Comparison of ENCODE assay signal across 25 cellular contexts in genomic region chr22:19450363-19451175, GRCh38. TPM values are rescaled to one million over a fixed set of nuclear protein-coding genes. Genes with fewer than 3 reads are reported as not detected.
DNase-seq lines count a peak whose midpoint lies in the region; ATAC-seq, FAIRE-seq and TF ChIP-seq lines count a peak whose summit lies in the region.
"Had no signal": no experiment of that assay in that cellular context is flagged by ENCODE, and none has a peak within 500 bp of the region (broad histone marks: within the 10 kb centered on the region; RNA-seq: fewer than 3 reads in every experiment).

No MANE protein-coding gene starts in this region.

- no peak for TF ChIP-seq RAD21 in K562 (CRISPR knock-in tag; conservative IDR thresholded peaks at IDR 0.05 in 1 of 2, IDR thresholded peaks at IDR 0.05 in 1 of 2)

- no peak for TF ChIP-seq EP300 in K562 (IDR thresholded peaks at IDR 0.05; ENCODE audit: low read length)

- no peak; the same call in 1 of the 2 replicates for TF ChIP-seq POLR2A in K562 (conservative IDR thresholded peaks at IDR 0.05)

- H3K4me3 Mint-ChIP-seq in activated CD4-positive, alpha-beta T cell treated with anti-CD3 and anti-CD28 coated beads for 36 hours = no peak overlapping the region
- no peak overlapping the region for H3K4me3 Mint-ChIP-seq in activated naive CD8-positive, alpha-beta T cell treated with anti-CD3 and anti-CD28 coated beads, Interleukin-2, amount 50 U/mL, for 24 hours
- H3K4me3 Mint-ChIP-seq in activated naive CD8-positive, alpha-beta T cell treated with anti-CD3 and anti-CD28 coated beads for 36 hours = no peak overlapping the region
- H3K4me3 Mint-ChIP-seq in stimulated activated effector memory CD8-positive, alpha-beta T cell treated with anti-CD3 and anti-CD28 coated beads, Interleukin-12 subunit alpha, Interleukin-12 subunit beta, amount 100 ng/mL, for 72 hours = no peak overlapping the region

- 87% methylated on average over 8 of the region's 8 CpGs for WGBS in K562 (ENCODE audit: insufficient coverage, low coverage, missing lambda C conversion rate)

- no peak for TF ChIP-seq CTCF in K562 (IDR thresholded peaks at IDR 0.05 in 2 of 3, conservative IDR thresholded peaks at IDR 0.05 in 1 of 3; ENCODE audit: insufficient read depth in 2 of 3, low read depth in 1 of 3, low read length in 3 of 3)

- no peak for FAIRE-seq in K562 (lab: Jason Lieb, UNC)
- FAIRE-seq: GM12878, GM19239, RCC 7860 had no signal

- no peaks in the 10 kb centered on the region for H3K27me3 ChIP-seq in K562 (ENCODE audit: control insufficient read depth in 2 of 2, insufficient read depth in 2 of 2, low read length in 2 of 2)

- H3K27ac ChIP-seq in K562 (ENCODE audit: extremely low read depth, low read depth, low read length) = no peak overlapping the region; the same call in 2 of the 3 replicates

- H3K4me1 Mint-ChIP-seq in activated CD4-positive, alpha-beta T cell treated with anti-CD3 and anti-CD28 coated beads for 36 hours = peaks cover 31% of the 10 kb centered on the region
- H3K4me1 Mint-ChIP-seq in activated naive CD8-positive, alpha-beta T cell treated with anti-CD3 and anti-CD28 coated beads, Interleukin-2, amount 50 U/mL, for 24 hours = peaks cover 31% of the 10 kb centered on the region
- H3K4me1 Mint-ChIP-seq in activated naive CD8-positive, alpha-beta T cell treated with anti-CD3 and anti-CD28 coated beads for 36 hours = peaks cover 27% of the 10 kb centered on the region
- peaks cover 23% of the 10 kb centered on the region for H3K4me1 Mint-ChIP-seq in stimulated activated effector memory CD8-positive, alpha-beta T cell treated with anti-CD3 and anti-CD28 coated beads, Interleukin-12 subunit alpha, Interleukin-12 subunit beta, amount 100 ng/mL, for 72 hours

- H3K9me3 Mint-ChIP-seq in activated CD4-positive, alpha-beta T cell treated with anti-CD3 and anti-CD28 coated beads for 36 hours (ENCODE audit: low read depth) = no peaks in the 10 kb centered on the region
- no peaks in the 10 kb centered on the region for H3K9me3 Mint-ChIP-seq in activated naive CD8-positive, alpha-beta T cell treated with anti-CD3 and anti-CD28 coated beads, Interleukin-2, amount 50 U/mL, for 24 hours
- no peaks in the 10 kb centered on the region for H3K9me3 Mint-ChIP-seq in activated naive CD8-positive, alpha-beta T cell treated with anti-CD3 and anti-CD28 coated beads for 36 hours
- no peaks in the 10 kb centered on the region for H3K9me3 Mint-ChIP-seq in stimulated activated effector memory CD8-positive, alpha-beta T cell treated with anti-CD3 and anti-CD28 coated beads, Interleukin-12 subunit alpha, Interleukin-12 subunit beta, amount 100 ng/mL, for 72 hours
- H3K9me3 Mint-ChIP-seq: CD4-positive, alpha-beta memory T cell had no signal

- intact Hi-C loops in activated CD4-positive, alpha-beta T cell treated with anti-CD3 and anti-CD28 coated beads for 36 hours (cut with DNase I, micrococcal nuclease) = loop anchor here in 1 of 2 experiments (10.0 kb wide), 1 partner anchor 54 kb away; no protein-coding TSS in a partner anchor
- intact Hi-C loops in K562 (cut with micrococcal nuclease) = no loop called here

- peaks cover 49% of the 10 kb centered on the region for H3K36me3 Mint-ChIP-seq in activated CD4-positive, alpha-beta T cell treated with anti-CD3 and anti-CD28 coated beads for 36 hours (ENCODE audit: low read depth)
- peaks cover 41% of the 10 kb centered on the region for H3K36me3 Mint-ChIP-seq in activated naive CD8-positive, alpha-beta T cell treated with anti-CD3 and anti-CD28 coated beads, Interleukin-2, amount 50 U/mL, for 24 hours (ENCODE audit: low read depth)
- peaks cover 34% of the 10 kb centered on the region for H3K36me3 Mint-ChIP-seq in activated naive CD8-positive, alpha-beta T cell treated with anti-CD3 and anti-CD28 coated beads for 36 hours
- H3K36me3 Mint-ChIP-seq in stimulated activated effector memory CD8-positive, alpha-beta T cell treated with anti-CD3 and anti-CD28 coated beads, Interleukin-12 subunit alpha, Interleukin-12 subunit beta, amount 100 ng/mL, for 72 hours = peaks cover 84% of the 10 kb centered on the region

- H3K27me3 Mint-ChIP-seq in activated CD4-positive, alpha-beta T cell treated with anti-CD3 and anti-CD28 coated beads for 36 hours = no peaks in the 10 kb centered on the region
- no peaks in the 10 kb centered on the region for H3K27me3 Mint-ChIP-seq in activated naive CD8-positive, alpha-beta T cell treated with anti-CD3 and anti-CD28 coated beads, Interleukin-2, amount 50 U/mL, for 24 hours
- no peaks in the 10 kb centered on the region for H3K27me3 Mint-ChIP-seq in activated naive CD8-positive, alpha-beta T cell treated with anti-CD3 and anti-CD28 coated beads for 36 hours
- H3K27me3 Mint-ChIP-seq: CD4-positive, alpha-beta memory T cell had no signal

- no peak overlapping the region for H3K9ac ChIP-seq in K562 (ENCODE audit: insufficient read depth in 1 of 2, low read depth in 2 of 2, low read length in 2 of 2)

- POLR2A ChIA-PET in activated CD4-positive, alpha-beta T cell treated with anti-CD3 and anti-CD28 coated beads for 36 hours (lab: Charles Lee) = interaction anchor here (0.6 kb wide), 1 partner anchor 17 kb away, joined by 3 read pairs; no protein-coding TSS in a partner anchor
- POLR2A ChIA-PET in K562 (lab: Yijun Ruan, JAX) = interaction anchor here (0.7 to 11.7 kb wide), 13 partner anchors 8 to 576 kb away, joined by 3 to 284 read pairs (median 6); partner anchors contain the start of genes CDC45, HIRA and MRPL40

- H4K20me1 ChIP-seq in K562 (replicated peaks; ENCODE audit: control insufficient read depth, insufficient read depth, low read length) = 0 out of 2 replicates have a peak, but pooled peaks cover 8% of the 10 kb centered on the region

- H3K9me1 ChIP-seq in K562 (ENCODE audit: control insufficient read depth, insufficient read depth, low read length) = no peaks in the 10 kb centered on the region

- H3K4me1 ChIP-seq in K562 (replicated peaks in 1 of 2; ENCODE audit: control insufficient read depth in 2 of 2, insufficient read depth in 2 of 2, low read length in 2 of 2) = peaks cover 18 to 31% of the 10 kb centered on the region in 2 experiments

- no peaks in the 10 kb centered on the region for H3K9me3 ChIP-seq in K562 (replicated peaks; ENCODE audit: control insufficient read depth, insufficient read depth, low read depth, low read length)

- peak overlapping the region; percentile 72 for H3K27ac Mint-ChIP-seq in activated CD4-positive, alpha-beta T cell treated with anti-CD3 and anti-CD28 coated beads for 36 hours
- peak overlapping the region; percentile 9 for H3K27ac Mint-ChIP-seq in activated naive CD8-positive, alpha-beta T cell treated with anti-CD3 and anti-CD28 coated beads, Interleukin-2, amount 50 U/mL, for 24 hours
- H3K27ac Mint-ChIP-seq in activated naive CD8-positive, alpha-beta T cell treated with anti-CD3 and anti-CD28 coated beads for 36 hours = no peak overlapping the region
- peak overlapping the region; percentile 32 for H3K27ac Mint-ChIP-seq in stimulated activated effector memory CD8-positive, alpha-beta T cell treated with anti-CD3 and anti-CD28 coated beads, Interleukin-12 subunit alpha, Interleukin-12 subunit beta, amount 100 ng/mL, for 72 hours

- peaks cover 28% of the 10 kb centered on the region for H3K79me2 ChIP-seq in K562 (ENCODE audit: control insufficient read depth, insufficient read depth, low read length)

- no peak for ATAC-seq in activated CD4-positive, alpha-beta T cell treated with anti-CD3 and anti-CD28 coated beads for 36 hours
- no peak for ATAC-seq in activated naive CD8-positive, alpha-beta T cell treated with anti-CD3 and anti-CD28 coated beads, Interleukin-2, amount 50 U/mL, for 24 hours
- ATAC-seq in K562 (no peak), GM18517 (IDR thresholded peaks at IDR 0.05; ENCODE audit: unreplicated experiment) (no peak)
- no peak for ATAC-seq in stimulated activated effector memory CD8-positive, alpha-beta T cell treated with anti-CD3 and anti-CD28 coated beads, Interleukin-12 subunit alpha, Interleukin-12 subunit beta, amount 100 ng/mL, for 72 hours
- ATAC-seq: GM12878, HCT116, Right ventricle myocardium inferior had no signal

- no peak overlapping the region for H3K4me3 ChIP-seq in K562
- H3K4me3 ChIP-seq: GM12878 had no signal

- no TSS peak for BruUV-seq in K562 (replicated peaks; lab: Mats Ljungman, UMichigan)

- H3K36me3 ChIP-seq in K562 (ENCODE audit: control insufficient read depth, insufficient read depth, low read length) = peaks cover 86% of the 10 kb centered on the region

- H3K4me2 ChIP-seq in K562 (ENCODE audit: insufficient read depth, low read length) = no peak overlapping the region

- DNase-seq in activated CD4-positive, alpha-beta T cell treated with anti-CD3 and anti-CD28 coated beads for 36 hours = no peak
- DNase-seq in activated CD4-positive, alpha-beta T cell treated with anti-CD3 and anti-CD28 coated beads, Interleukin-2, amount 50 U/mL, for 4 hours = no peak
- no peak for DNase-seq in activated naive CD8-positive, alpha-beta T cell treated with anti-CD3 and anti-CD28 coated beads, Interleukin-2, amount 50 U/mL, for 24 hours
- DNase-seq in activated naive CD8-positive, alpha-beta T cell treated with anti-CD3 and anti-CD28 coated beads for 36 hours = no peak
- no peak for DNase-seq in K562 (ENCODE audit: extremely low read depth in 1 of 4, low spot score in 3 of 4)
- no peak for DNase-seq in stimulated activated effector memory CD8-positive, alpha-beta T cell treated with anti-CD3 and anti-CD28 coated beads, Interleukin-12 subunit alpha, Interleukin-12 subunit beta, amount 100 ng/mL, for 72 hours (ENCODE audit: low spot score in 2 of 2)
- DNase-seq in DMS53 treated with DMSO at 0.1 percent for 48 hours (lab: John Stamatoyannopoulos, UW; ENCODE audit: unreplicated experiment) = no peak
- DNase-seq: 8988T; CD4-positive, alpha-beta memory T cell; DMS153; EL; GOT3; KG1; NCI-H1417; NCI-H187; NCI-H2107; NCI-H510A; NCI-H748 treated with DMSO at 0.1 percent for 48 hours; NK-92 treated with Interleukin-12 subunit alpha and Interleukin-12 subunit beta, amount 100 ng/mL, for 24 hours had no signal

- CTCF ChIA-PET in activated CD4-positive, alpha-beta T cell treated with anti-CD3 and anti-CD28 coated beads for 36 hours (lab: Charles Lee) = no interaction called here
- CTCF ChIA-PET in K562 (lab: Yijun Ruan, JAX; ENCODE audit: low intra/inter-chr PET ratio) = no interaction called here

- H2AFZ ChIP-seq in K562 (ENCODE audit: low read depth, low read length) = no peak overlapping the region

- in situ Hi-C loops in K562 (cut with MboI) = no loop called here

RNA-seq across cellular contexts. Expression of gene C22orf39, which starts 3.1 kb away (rescaled TPM):
- 10 to 100 TPM; 21.9 to 22.2 TPM for total RNA-seq in activated CD4-positive, alpha-beta T cell treated with anti-CD3 and anti-CD28 coated beads for 36 hours
- 10 to 100 TPM; 21.7 to 23.6 TPM for total RNA-seq in activated naive CD8-positive, alpha-beta T cell treated with anti-CD3 and anti-CD28 coated beads for 36 hours
- 119 and 122 TPM in 2 replicates for total RNA-seq in K562 (2011; cell fraction: chromatin; rRNA removed; ENCODE audit: low replicate concordance)
- 71.8 and 76.0 TPM in 2 replicates for total RNA-seq in K562 (2011; cell fraction: nucleolus; rRNA removed)
- 107 and 142 TPM in 2 replicates for total RNA-seq in K562 (2011; cell fraction: nucleoplasm; rRNA removed)
- total RNA-seq in K562 (2014; rRNA removed) (94.7 and 124 TPM in 2 replicates), K562 (2014; rRNA removed; fragmentation: Illumina TruSeq; extraction: Trizol) (57.2 and 59.5 TPM in 2 replicates), K562 (2015; rRNA removed; fragmentation: Illumina TruSeq; extraction: Trizol) (61.3 and 63.2 TPM in 2 replicates), K562 (2021) (66.8 and 68.0 TPM in 2 replicates)
- polyA plus RNA-seq in K562 (2011; rRNA removed) (139 and 244 TPM in 2 replicates), K562 (2014; fragmentation: Illumina TruSeq; extraction: Trizol) (68.6 and 73.5 TPM in 2 replicates), K562 (2014; fragmentation: Nextera tagmentation; extraction: Ambion mirVana) (10 to 100 TPM; 20.4 to 25.9 TPM), K562 (2014; rRNA removed) (112 and 121 TPM in 2 replicates)
- polyA plus RNA-seq in K562 (2011; cell fraction: cytosol; rRNA removed) = 164 and 257 TPM in 2 replicates
- 71.0 and 99.7 TPM in 2 replicates for polyA plus RNA-seq in K562 (2011; cell fraction: nucleus; rRNA removed)
- polyA plus RNA-seq in K562 (2012) = 87.8 and 120 TPM in 2 replicates
- 116 and 185 TPM in 2 replicates for polyA minus RNA-seq in K562 (2011; rRNA and poly(A)+ RNA removed)
- polyA minus RNA-seq in K562 (2011; cell fraction: cytosol; rRNA and poly(A)+ RNA removed) = 49.4 and 80.5 TPM in 2 replicates
- 24.9 and 58.9 TPM in 2 replicates for polyA minus RNA-seq in K562 (2011; cell fraction: nucleus; rRNA and poly(A)+ RNA removed)

RNA-seq across cellular contexts. Expression of gene MRPL40, which starts 18.2 kb away (rescaled TPM):
- 10 to 100 TPM; 34.1 to 34.4 TPM for total RNA-seq in activated CD4-positive, alpha-beta T cell treated with anti-CD3 and anti-CD28 coated beads for 36 hours
- 10 to 100 TPM; 47.7 to 48.3 TPM for total RNA-seq in activated naive CD8-positive, alpha-beta T cell treated with anti-CD3 and anti-CD28 coated beads for 36 hours
- 13.9 and 26.1 TPM in 2 replicates for total RNA-seq in K562 (2011; cell fraction: chromatin; rRNA removed; ENCODE audit: low replicate concordance)
- total RNA-seq in K562 (2011; cell fraction: nucleolus; rRNA removed) = 29.0 and 32.5 TPM in 2 replicates
- 25.1 and 32.0 TPM in 2 replicates for total RNA-seq in K562 (2011; cell fraction: nucleoplasm; rRNA removed)
- total RNA-seq in K562 (2014; rRNA removed) (160 and 182 TPM in 2 replicates), K562 (2014; rRNA removed; fragmentation: Illumina TruSeq; extraction: Trizol) (208 and 209 TPM in 2 replicates), K562 (2015; rRNA removed; fragmentation: Illumina TruSeq; extraction: Trizol) (181 and 198 TPM in 2 replicates), K562 (2021) (132 and 144 TPM in 2 replicates)
- polyA plus RNA-seq in K562 (2011; rRNA removed) (175 and 219 TPM in 2 replicates), K562 (2014; fragmentation: Illumina TruSeq; extraction: Trizol) (197 and 237 TPM in 2 replicates), K562 (2014; fragmentation: Nextera tagmentation; extraction: Ambion mirVana) (100 to 1,000 TPM; 601 to 652 TPM), K562 (2014; rRNA removed) (223 TPM in 2 replicates)
- polyA plus RNA-seq in K562 (2011; cell fraction: cytosol; rRNA removed) = 88.3 and 113 TPM in 2 replicates
- 34.6 and 66.5 TPM in 2 replicates for polyA plus RNA-seq in K562 (2011; cell fraction: nucleus; rRNA removed)
- 159 TPM in 2 replicates for polyA plus RNA-seq in K562 (2012)
- 52.5 and 73.2 TPM in 2 replicates for polyA minus RNA-seq in K562 (2011; rRNA and poly(A)+ RNA removed)
- 31.3 and 34.3 TPM in 2 replicates for polyA minus RNA-seq in K562 (2011; cell fraction: cytosol; rRNA and poly(A)+ RNA removed)
- polyA minus RNA-seq in K562 (2011; cell fraction: nucleus; rRNA and poly(A)+ RNA removed) = 12.0 and 31.3 TPM in 2 replicates

RNA-seq across cellular contexts. Expression of gene HIRA, which starts 19.0 kb away (rescaled TPM):
- total RNA-seq in activated CD4-positive, alpha-beta T cell treated with anti-CD3 and anti-CD28 coated beads for 36 hours = 10 to 100 TPM; 25.5 to 31.2 TPM
- total RNA-seq in activated naive CD8-positive, alpha-beta T cell treated with anti-CD3 and anti-CD28 coated beads for 36 hours = 10 to 100 TPM; 42.9 to 47.6 TPM
- total RNA-seq in K562 (2011; cell fraction: chromatin; rRNA removed; ENCODE audit: low replicate concordance) = 103 and 120 TPM in 2 replicates
- total RNA-seq in K562 (2011; cell fraction: nucleolus; rRNA removed) = 79.7 and 81.6 TPM in 2 replicates
- total RNA-seq in K562 (2011; cell fraction: nucleoplasm; rRNA removed) = 66.5 and 67.1 TPM in 2 replicates
- 58.3 and 70.6 TPM in 2 replicates for total RNA-seq in K562 (2014; rRNA removed)
- 53.9 and 54.0 TPM in 2 replicates for total RNA-seq in K562 (2014; rRNA removed; fragmentation: Illumina TruSeq; extraction: Trizol)
- 57.5 and 58.4 TPM in 2 replicates for total RNA-seq in K562 (2015; rRNA removed; fragmentation: Illumina TruSeq; extraction: Trizol)
- 115 and 132 TPM in 2 replicates for total RNA-seq in K562 (2021)
- 71.7 and 82.2 TPM in 2 replicates for polyA plus RNA-seq in K562 (2011; rRNA removed)
- 105 and 109 TPM in 2 replicates for polyA plus RNA-seq in K562 (2011; cell fraction: cytosol; rRNA removed)
- polyA plus RNA-seq in K562 (2011; cell fraction: nucleus; rRNA removed) = 104 and 124 TPM in 2 replicates
- 91.6 and 91.8 TPM in 2 replicates for polyA plus RNA-seq in K562 (2012)
- 106 and 114 TPM in 2 replicates for polyA plus RNA-seq in K562 (2014; fragmentation: Illumina TruSeq; extraction: Trizol)
- 1 to 10 TPM in 1 of 2 experiments, under 1 TPM in 1; 0.96 to 1.2 TPM for polyA plus RNA-seq in K562 (2014; fragmentation: Nextera tagmentation; extraction: Ambion mirVana)
- polyA plus RNA-seq in K562 (2014; rRNA removed) = 80.0 and 80.8 TPM in 2 replicates
- 93.7 and 126 TPM in 2 replicates for polyA minus RNA-seq in K562 (2011; rRNA and poly(A)+ RNA removed)
- 65.3 and 93.4 TPM in 2 replicates for polyA minus RNA-seq in K562 (2011; cell fraction: cytosol; rRNA and poly(A)+ RNA removed)
- polyA minus RNA-seq in K562 (2011; cell fraction: nucleus; rRNA and poly(A)+ RNA removed) = 30.3 and 61.3 TPM in 2 replicates

RNA-seq across cellular contexts. Expression of gene UFD1, which starts 28.4 kb away (rescaled TPM):
- total RNA-seq in activated CD4-positive, alpha-beta T cell treated with anti-CD3 and anti-CD28 coated beads for 36 hours = 100 to 1,000 TPM in 1 of 2 experiments, 10 to 100 TPM in 1; 78.4 to 109 TPM
- 10 to 100 TPM; 71.1 to 79.3 TPM for total RNA-seq in activated naive CD8-positive, alpha-beta T cell treated with anti-CD3 and anti-CD28 coated beads for 36 hours
- 307 and 375 TPM in 2 replicates for total RNA-seq in K562 (2011; cell fraction: chromatin; rRNA removed; ENCODE audit: low replicate concordance)
- total RNA-seq in K562 (2011; cell fraction: nucleolus; rRNA removed) = 219 and 230 TPM in 2 replicates
- 278 and 374 TPM in 2 replicates for total RNA-seq in K562 (2011; cell fraction: nucleoplasm; rRNA removed)
- 238 and 290 TPM in 2 replicates for total RNA-seq in K562 (2014; rRNA removed)
- total RNA-seq in K562 (2014; rRNA removed; fragmentation: Illumina TruSeq; extraction: Trizol) = 361 and 365 TPM in 2 replicates
- 330 and 363 TPM in 2 replicates for total RNA-seq in K562 (2015; rRNA removed; fragmentation: Illumina TruSeq; extraction: Trizol)
- 284 and 307 TPM in 2 replicates for total RNA-seq in K562 (2021)
- 428 and 564 TPM in 2 replicates for polyA plus RNA-seq in K562 (2011; rRNA removed)
- 516 and 625 TPM in 2 replicates for polyA plus RNA-seq in K562 (2011; cell fraction: cytosol; rRNA removed)
- 577 and 723 TPM in 2 replicates for polyA plus RNA-seq in K562 (2011; cell fraction: nucleus; rRNA removed)
- polyA plus RNA-seq in K562 (2012) = 381 and 502 TPM in 2 replicates
- polyA plus RNA-seq in K562 (2014; fragmentation: Illumina TruSeq; extraction: Trizol) = 551 and 645 TPM in 2 replicates
- 100 to 1,000 TPM; 503 to 627 TPM for polyA plus RNA-seq in K562 (2014; fragmentation: Nextera tagmentation; extraction: Ambion mirVana)
- polyA plus RNA-seq in K562 (2014; rRNA removed) = 321 and 446 TPM in 2 replicates
- polyA minus RNA-seq in K562 (2011; rRNA and poly(A)+ RNA removed) = 432 and 439 TPM in 2 replicates
- polyA minus RNA-seq in K562 (2011; cell fraction: cytosol; rRNA and poly(A)+ RNA removed) = 143 and 172 TPM in 2 replicates
- polyA minus RNA-seq in K562 (2011; cell fraction: nucleus; rRNA and poly(A)+ RNA removed) = 99.8 and 195 TPM in 2 replicates

RNA-seq across cellular contexts. Expression of gene CDC45, which starts 29.2 kb away (rescaled TPM):
- 100 to 1,000 TPM; 103 to 111 TPM for total RNA-seq in activated CD4-positive, alpha-beta T cell treated with anti-CD3 and anti-CD28 coated beads for 36 hours
- 100 to 1,000 TPM; 110 to 114 TPM for total RNA-seq in activated naive CD8-positive, alpha-beta T cell treated with anti-CD3 and anti-CD28 coated beads for 36 hours
- 810 and 853 TPM in 2 replicates for total RNA-seq in K562 (2011; cell fraction: chromatin; rRNA removed; ENCODE audit: low replicate concordance)
- 339 and 346 TPM in 2 replicates for total RNA-seq in K562 (2011; cell fraction: nucleolus; rRNA removed)
- total RNA-seq in K562 (2011; cell fraction: nucleoplasm; rRNA removed) = 307 and 398 TPM in 2 replicates
- total RNA-seq in K562 (2014; rRNA removed) (415 and 450 TPM in 2 replicates), K562 (2014; rRNA removed; fragmentation: Illumina TruSeq; extraction: Trizol) (263 and 295 TPM in 2 replicates), K562 (2015; rRNA removed; fragmentation: Illumina TruSeq; extraction: Trizol) (239 and 251 TPM in 2 replicates), K562 (2021) (312 and 319 TPM in 2 replicates)
- polyA plus RNA-seq in K562 (2011; rRNA removed) (580 and 584 TPM in 2 replicates), K562 (2014; fragmentation: Illumina TruSeq; extraction: Trizol) (412 and 430 TPM in 2 replicates), K562 (2014; fragmentation: Nextera tagmentation; extraction: Ambion mirVana) (100 to 1,000 TPM; 276 to 465 TPM), K562 (2014; rRNA removed) (410 and 427 TPM in 2 replicates)
- 370 and 430 TPM in 2 replicates for polyA plus RNA-seq in K562 (2011; cell fraction: cytosol; rRNA removed)
- 642 and 944 TPM in 2 replicates for polyA plus RNA-seq in K562 (2011; cell fraction: nucleus; rRNA removed)
- 267 and 326 TPM in 2 replicates for polyA plus RNA-seq in K562 (2012)
- 415 and 540 TPM in 2 replicates for polyA minus RNA-seq in K562 (2011; rRNA and poly(A)+ RNA removed)
- 153 and 162 TPM in 2 replicates for polyA minus RNA-seq in K562 (2011; cell fraction: cytosol; rRNA and poly(A)+ RNA removed)
- 185 and 445 TPM in 2 replicates for polyA minus RNA-seq in K562 (2011; cell fraction: nucleus; rRNA and poly(A)+ RNA removed)
